In the genomic region with DNA sequence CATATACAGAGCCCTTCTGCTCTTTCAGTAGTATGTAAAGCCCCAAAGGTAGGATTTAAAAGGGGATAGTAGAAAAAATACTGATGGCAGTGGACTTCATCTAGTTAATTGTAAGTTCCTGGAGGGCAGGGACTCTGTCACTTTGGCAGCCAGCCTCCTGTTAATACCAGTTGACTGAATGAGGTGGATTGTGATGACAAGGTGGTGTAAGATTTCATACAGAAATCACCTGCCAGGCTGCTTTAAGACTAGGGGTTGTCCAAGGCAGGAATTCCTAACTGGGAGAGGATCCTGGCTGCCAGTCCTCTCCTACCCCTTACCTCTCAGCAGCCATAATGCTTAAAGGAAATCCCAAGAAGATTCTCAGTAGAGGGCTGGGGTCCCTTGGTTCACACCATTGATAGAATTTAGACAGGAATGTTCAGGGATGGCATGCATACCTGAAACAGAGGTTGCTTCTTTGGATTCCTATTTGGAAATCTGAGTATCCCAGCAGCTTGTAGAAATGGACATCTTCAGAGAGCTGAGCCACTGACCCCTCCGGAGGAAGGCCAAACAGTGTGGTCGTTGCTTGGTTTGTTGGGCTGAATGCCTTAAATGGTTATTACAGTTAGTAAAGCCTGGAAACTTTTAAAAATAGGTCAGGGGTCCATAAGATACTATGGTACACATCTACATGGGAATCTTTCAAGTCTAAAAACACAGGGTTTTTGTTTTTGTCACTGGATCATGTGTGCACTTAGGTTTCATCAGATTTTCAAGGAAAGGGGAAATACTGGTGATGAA, we compare ENCODE assay signal across 1 cellular context.
TF ChIP-seq lines count a peak whose summit lies in the region.

No MANE protein-coding gene starts in this region.

TF ChIP-seq in GM23338, 12 proteins besides CTCF, POLR2A, EP300 and RAD21 (continued from another document):
- TF ChIP-seq ZNF462 (CRISPR knock-in tag; IDR thresholded peaks at IDR 0.05) (no peak), EZH2phosphoT487 (IDR thresholded peaks at IDR 0.05; ENCODE audit: unreplicated experiment) (no peak), ZNF114 (CRISPR knock-in tag; IDR thresholded peaks at IDR 0.05) (no peak), JUNB (IDR thresholded peaks at IDR 0.05; ENCODE audit: unreplicated experiment) (no peak), ETS1 (IDR thresholded peaks at IDR 0.05) (no peak), NANOG (IDR thresholded peaks at IDR 0.05; ENCODE audit: borderline replicate concordance) (no peak), CREB1 (CRISPR knock-in tag; IDR thresholded peaks at IDR 0.05; ENCODE audit: low read depth) (no peak), ZNF331 (CRISPR knock-in tag; IDR thresholded peaks at IDR 0.05; ENCODE audit: low read depth) (no peak), EZH2 (IDR thresholded peaks at IDR 0.05; ENCODE audit: low read depth, unreplicated experiment) (no peak), STAT1 (IDR thresholded peaks at IDR 0.05; ENCODE audit: unreplicated experiment) (no peak)
- TF ChIP-seq, protein P1, sequence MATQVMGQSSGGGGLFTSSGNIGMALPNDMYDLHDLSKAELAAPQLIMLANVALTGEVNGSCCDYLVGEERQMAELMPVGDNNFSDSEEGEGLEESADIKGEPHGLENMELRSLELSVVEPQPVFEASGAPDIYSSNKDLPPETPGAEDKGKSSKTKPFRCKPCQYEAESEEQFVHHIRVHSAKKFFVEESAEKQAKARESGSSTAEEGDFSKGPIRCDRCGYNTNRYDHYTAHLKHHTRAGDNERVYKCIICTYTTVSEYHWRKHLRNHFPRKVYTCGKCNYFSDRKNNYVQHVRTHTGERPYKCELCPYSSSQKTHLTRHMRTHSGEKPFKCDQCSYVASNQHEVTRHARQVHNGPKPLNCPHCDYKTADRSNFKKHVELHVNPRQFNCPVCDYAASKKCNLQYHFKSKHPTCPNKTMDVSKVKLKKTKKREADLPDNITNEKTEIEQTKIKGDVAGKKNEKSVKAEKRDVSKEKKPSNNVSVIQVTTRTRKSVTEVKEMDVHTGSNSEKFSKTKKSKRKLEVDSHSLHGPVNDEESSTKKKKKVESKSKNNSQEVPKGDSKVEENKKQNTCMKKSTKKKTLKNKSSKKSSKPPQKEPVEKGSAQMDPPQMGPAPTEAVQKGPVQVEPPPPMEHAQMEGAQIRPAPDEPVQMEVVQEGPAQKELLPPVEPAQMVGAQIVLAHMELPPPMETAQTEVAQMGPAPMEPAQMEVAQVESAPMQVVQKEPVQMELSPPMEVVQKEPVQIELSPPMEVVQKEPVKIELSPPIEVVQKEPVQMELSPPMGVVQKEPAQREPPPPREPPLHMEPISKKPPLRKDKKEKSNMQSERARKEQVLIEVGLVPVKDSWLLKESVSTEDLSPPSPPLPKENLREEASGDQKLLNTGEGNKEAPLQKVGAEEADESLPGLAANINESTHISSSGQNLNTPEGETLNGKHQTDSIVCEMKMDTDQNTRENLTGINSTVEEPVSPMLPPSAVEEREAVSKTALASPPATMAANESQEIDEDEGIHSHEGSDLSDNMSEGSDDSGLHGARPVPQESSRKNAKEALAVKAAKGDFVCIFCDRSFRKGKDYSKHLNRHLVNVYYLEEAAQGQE (IDR thresholded peaks at IDR 0.05; ENCODE audit: unreplicated experiment) = no peak
